ENCODE assay signal across 2 cellular contexts in the genomic region with DNA sequence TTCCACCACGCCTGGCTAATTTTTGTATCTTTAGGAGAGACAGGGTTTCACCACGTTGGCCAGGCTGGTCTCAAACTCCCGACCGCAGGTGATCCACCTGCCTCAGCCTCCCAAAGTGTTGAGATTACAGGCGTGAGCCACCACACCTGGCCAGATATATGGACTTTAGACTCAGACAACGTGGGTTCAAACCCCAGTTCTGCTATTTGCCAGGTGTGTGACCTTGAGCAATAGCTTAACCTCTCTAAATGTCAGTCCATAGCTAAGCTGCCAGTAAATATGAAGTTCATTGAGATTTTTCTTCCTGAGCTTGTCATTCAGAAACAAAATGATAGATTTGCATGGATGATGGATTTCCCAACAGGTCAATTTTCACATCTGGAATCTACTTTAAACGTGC. TPM values are rescaled to one million over a fixed set of nuclear protein-coding genes. Genes with fewer than 3 reads are reported as not detected.
"Had no signal": no experiment of that assay in that cellular context is flagged by ENCODE, and none has a peak within 500 bp of the region (broad histone marks: within the 10 kb centered on the region; RNA-seq: fewer than 3 reads in every experiment).

No MANE protein-coding gene starts in this region.

RNA-seq across cellular contexts. Expression of gene ENPEP, which starts 0.9 kb away (rescaled TPM):
- total RNA-seq: lung microvascular endothelial cell had no signal
- polyA plus RNA-seq: immature natural killer cell had no signal
